ENCODE assay signal across 1 cellular context in the genomic region with DNA sequence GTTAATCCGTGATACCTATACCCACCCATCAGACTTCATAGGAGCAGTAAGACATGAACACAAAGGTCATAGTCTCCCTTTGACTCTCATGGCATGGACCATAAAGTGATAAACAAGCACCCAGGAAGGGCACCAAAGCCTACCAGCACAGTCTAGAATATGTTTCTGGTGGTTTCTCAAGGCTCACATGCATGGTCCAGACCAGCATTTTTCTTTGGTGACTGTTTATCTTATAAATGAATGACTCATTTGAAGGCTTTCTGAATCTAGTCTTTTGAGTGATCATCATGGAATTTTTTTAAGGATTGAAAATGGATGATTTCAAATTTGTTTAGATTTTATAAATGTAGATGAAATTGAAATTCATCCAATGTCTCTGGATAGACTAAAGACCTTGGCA.
TF ChIP-seq lines count a peak whose summit lies in the region.

No MANE protein-coding gene starts in this region.

TF ChIP-seq in SK-N-SH, 30 proteins besides CTCF, POLR2A, EP300 and RAD21 (continued from another document):
- no peak for TF ChIP-seq NRF1 (IDR thresholded peaks at IDR 0.05; ENCODE audit: low read depth, low read length)
- TF ChIP-seq SIN3A (IDR thresholded peaks at IDR 0.05; ENCODE audit: borderline replicate concordance, low read depth, low read length) = no peak
- TF ChIP-seq, protein P1, sequence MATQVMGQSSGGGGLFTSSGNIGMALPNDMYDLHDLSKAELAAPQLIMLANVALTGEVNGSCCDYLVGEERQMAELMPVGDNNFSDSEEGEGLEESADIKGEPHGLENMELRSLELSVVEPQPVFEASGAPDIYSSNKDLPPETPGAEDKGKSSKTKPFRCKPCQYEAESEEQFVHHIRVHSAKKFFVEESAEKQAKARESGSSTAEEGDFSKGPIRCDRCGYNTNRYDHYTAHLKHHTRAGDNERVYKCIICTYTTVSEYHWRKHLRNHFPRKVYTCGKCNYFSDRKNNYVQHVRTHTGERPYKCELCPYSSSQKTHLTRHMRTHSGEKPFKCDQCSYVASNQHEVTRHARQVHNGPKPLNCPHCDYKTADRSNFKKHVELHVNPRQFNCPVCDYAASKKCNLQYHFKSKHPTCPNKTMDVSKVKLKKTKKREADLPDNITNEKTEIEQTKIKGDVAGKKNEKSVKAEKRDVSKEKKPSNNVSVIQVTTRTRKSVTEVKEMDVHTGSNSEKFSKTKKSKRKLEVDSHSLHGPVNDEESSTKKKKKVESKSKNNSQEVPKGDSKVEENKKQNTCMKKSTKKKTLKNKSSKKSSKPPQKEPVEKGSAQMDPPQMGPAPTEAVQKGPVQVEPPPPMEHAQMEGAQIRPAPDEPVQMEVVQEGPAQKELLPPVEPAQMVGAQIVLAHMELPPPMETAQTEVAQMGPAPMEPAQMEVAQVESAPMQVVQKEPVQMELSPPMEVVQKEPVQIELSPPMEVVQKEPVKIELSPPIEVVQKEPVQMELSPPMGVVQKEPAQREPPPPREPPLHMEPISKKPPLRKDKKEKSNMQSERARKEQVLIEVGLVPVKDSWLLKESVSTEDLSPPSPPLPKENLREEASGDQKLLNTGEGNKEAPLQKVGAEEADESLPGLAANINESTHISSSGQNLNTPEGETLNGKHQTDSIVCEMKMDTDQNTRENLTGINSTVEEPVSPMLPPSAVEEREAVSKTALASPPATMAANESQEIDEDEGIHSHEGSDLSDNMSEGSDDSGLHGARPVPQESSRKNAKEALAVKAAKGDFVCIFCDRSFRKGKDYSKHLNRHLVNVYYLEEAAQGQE (IDR thresholded peaks at IDR 0.05; ENCODE audit: low read depth, low read length) = no peak
- no peak for TF ChIP-seq RCOR1 (IDR thresholded peaks at IDR 0.05; ENCODE audit: low read length)
- TF ChIP-seq FOXJ3 (CRISPR knock-in tag; IDR thresholded peaks at IDR 0.05) = no peak
- no peak for TF ChIP-seq TEAD4 (IDR thresholded peaks at IDR 0.05; ENCODE audit: borderline replicate concordance, insufficient read depth)
- no peak for TF ChIP-seq RFX5 (IDR thresholded peaks at IDR 0.05; ENCODE audit: low read length)
- no peak for TF ChIP-seq USF1 (IDR thresholded peaks at IDR 0.05; ENCODE audit: borderline replicate concordance, low read depth)
- TF ChIP-seq, protein P2, sequence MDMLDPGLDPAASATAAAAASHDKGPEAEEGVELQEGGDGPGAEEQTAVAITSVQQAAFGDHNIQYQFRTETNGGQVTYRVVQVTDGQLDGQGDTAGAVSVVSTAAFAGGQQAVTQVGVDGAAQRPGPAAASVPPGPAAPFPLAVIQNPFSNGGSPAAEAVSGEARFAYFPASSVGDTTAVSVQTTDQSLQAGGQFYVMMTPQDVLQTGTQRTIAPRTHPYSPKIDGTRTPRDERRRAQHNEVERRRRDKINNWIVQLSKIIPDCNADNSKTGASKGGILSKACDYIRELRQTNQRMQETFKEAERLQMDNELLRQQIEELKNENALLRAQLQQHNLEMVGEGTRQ (IDR thresholded peaks at IDR 0.05; ENCODE audit: borderline replicate concordance, low read depth, low read length) = no peak
- TF ChIP-seq ELF1 (IDR thresholded peaks at IDR 0.05) = no peak
